Comparison of ENCODE assay signal across 13 cellular contexts in genomic region chr2:729363-729762, GRCh38.
"Had no signal": no experiment of that assay in that cellular context is flagged by ENCODE, and none has a peak within 500 bp of the region (broad histone marks: within the 10 kb centered on the region; RNA-seq: fewer than 3 reads in every experiment).

No MANE protein-coding gene starts in this region.

- H3K27ac ChIP-seq: colonic mucosa, gastrocnemius medialis, heart right ventricle, tibial nerve had no signal

- DNase-seq: activated CD4-positive, alpha-beta T cell treated with anti-CD3 and anti-CD28 coated beads, Interleukin-2, amount 10 ng/mL, durations not matched to agents 24 days and 14 days; activated naive CD4-positive, alpha-beta T cell treated with anti-CD3 and anti-CD28 coated beads, Interleukin-2, amount 10 ng/mL, durations not matched to agents 7 days and 5 days; colonic mucosa; effector CD4-positive, alpha-beta T cell; gastrocnemius medialis; heart right ventricle; left colon; naive B cell; right cardiac atrium had no signal

- H3K9me3 ChIP-seq: colonic mucosa, gastrocnemius medialis, heart right ventricle, tibial nerve had no signal

- H3K4me1 ChIP-seq: colonic mucosa, gastrocnemius medialis, heart right ventricle, tibial nerve had no signal

- H3K4me2 ChIP-seq: smooth muscle cell had no signal

- H3K27me3 ChIP-seq: colonic mucosa had no signal

- H3K4me1 Mint-ChIP-seq: activated CD4-positive, alpha-beta T cell treated with anti-CD3 and anti-CD28 coated beads, Interleukin-2, amount 10 ng/mL, durations not matched to agents 24 days and 14 days; activated naive CD4-positive, alpha-beta T cell treated with anti-CD3 and anti-CD28 coated beads, Interleukin-2, amount 10 ng/mL, durations not matched to agents 7 days and 5 days had no signal

- H3K36me3 Mint-ChIP-seq: activated naive CD4-positive, alpha-beta T cell treated with anti-CD3 and anti-CD28 coated beads, Interleukin-2, amount 10 ng/mL, durations not matched to agents 7 days and 5 days; naive B cell; stimulated activated memory B cell treated with anti-CD40 and anti-IgM and Interleukin-4, amounts not matched to agents 10 μg/mL and 1 μg/mL and 100 μg/mL, for 72 hours had no signal

- ATAC-seq: gastrocnemius medialis; heart right ventricle; left colon; right cardiac atrium; stimulated activated memory B cell treated with anti-CD40 and anti-IgM and Interleukin-4, amounts not matched to agents 10 μg/mL and 1 μg/mL and 100 μg/mL, for 72 hours had no signal

- H3K9me3 Mint-ChIP-seq: activated CD4-positive, alpha-beta T cell treated with anti-CD3 and anti-CD28 coated beads, Interleukin-2, amount 10 ng/mL, durations not matched to agents 24 days and 14 days; activated naive CD4-positive, alpha-beta T cell treated with anti-CD3 and anti-CD28 coated beads, Interleukin-2, amount 10 ng/mL, durations not matched to agents 7 days and 5 days; stimulated activated memory B cell treated with anti-CD40 and anti-IgM and Interleukin-4, amounts not matched to agents 10 μg/mL and 1 μg/mL and 100 μg/mL, for 72 hours had no signal

- H3K4me3 Mint-ChIP-seq: activated CD4-positive, alpha-beta T cell treated with anti-CD3 and anti-CD28 coated beads, Interleukin-2, amount 10 ng/mL, durations not matched to agents 24 days and 14 days; activated naive CD4-positive, alpha-beta T cell treated with anti-CD3 and anti-CD28 coated beads, Interleukin-2, amount 10 ng/mL, durations not matched to agents 7 days and 5 days; naive B cell; stimulated activated memory B cell treated with anti-CD40 and anti-IgM and Interleukin-4, amounts not matched to agents 10 μg/mL and 1 μg/mL and 100 μg/mL, for 72 hours had no signal

- H3K36me3 ChIP-seq: colonic mucosa, gastrocnemius medialis, heart right ventricle, tibial nerve had no signal

- H3K27ac Mint-ChIP-seq: activated CD4-positive, alpha-beta T cell treated with anti-CD3 and anti-CD28 coated beads, Interleukin-2, amount 10 ng/mL, durations not matched to agents 24 days and 14 days; activated naive CD4-positive, alpha-beta T cell treated with anti-CD3 and anti-CD28 coated beads, Interleukin-2, amount 10 ng/mL, durations not matched to agents 7 days and 5 days; stimulated activated memory B cell treated with anti-CD40 and anti-IgM and Interleukin-4, amounts not matched to agents 10 μg/mL and 1 μg/mL and 100 μg/mL, for 72 hours had no signal

- H3K4me3 ChIP-seq: colonic mucosa, gastrocnemius medialis, heart right ventricle, lung, smooth muscle cell, tibial nerve had no signal
